Comparison of ENCODE assay signal across 1 cellular context in genomic region chr9:137881591-137882505, GRCh38.
A peak's percentile ranks its signal among the peaks of the same experiment; 100 is the strongest.
TF ChIP-seq lines count a peak whose summit lies in the region.

No MANE protein-coding gene starts in this region.

TF ChIP-seq in HepG2, 621 proteins besides CTCF, POLR2A, EP300 and RAD21:
- TF ChIP-seq CREB1 (IDR thresholded peaks at IDR 0.05) (0 out of 2 replicates have a peak, but pooled peaks have one; percentile 19), CREB1 (CRISPR knock-in tag; IDR thresholded peaks at IDR 0.05) (no peak), ZNF430 (CRISPR knock-in tag; IDR thresholded peaks at IDR 0.05) (no peak)
